Comparison of ENCODE assay signal across 1 cellular context in genomic region chr6:116165596-116165995, GRCh38.
TF ChIP-seq lines count a peak whose summit lies in the region.

No MANE protein-coding gene starts in this region.

TF ChIP-seq in GM23338, 12 proteins besides CTCF, POLR2A, EP300 and RAD21 (continued from another document):
- TF ChIP-seq ZNF462 (CRISPR knock-in tag; IDR thresholded peaks at IDR 0.05) = no peak
- TF ChIP-seq NANOG (IDR thresholded peaks at IDR 0.05; ENCODE audit: borderline replicate concordance) = no peak
- no peak for TF ChIP-seq ZNF114 (CRISPR knock-in tag; IDR thresholded peaks at IDR 0.05)
